24 cellular contexts compared by ENCODE assay signal in genomic region chr18:28366667-28367066, GRCh38.
DNase-seq lines count a peak whose midpoint lies in the region; ATAC-seq, FAIRE-seq and TF ChIP-seq lines count a peak whose summit lies in the region.
"Had no signal": no experiment of that assay in that cellular context is flagged by ENCODE, and none has a peak within 500 bp of the region (broad histone marks: within the 10 kb centered on the region; RNA-seq: fewer than 3 reads in every experiment).

No MANE protein-coding gene starts in this region.

- H3K9ac ChIP-seq in PC-3 (ENCODE audit: low read length), result no peak overlapping the region
- H3K9ac ChIP-seq: BLaER1 treated with 17β-estradiol and CSF1 and Interleukin-3, amounts not matched to agents 10 nM and 100 nM; GM23248 had no signal

- BruUV-seq in Calu3 (replicated peaks; lab: Mats Ljungman, UMichigan) (no TSS peak), PC-3 (replicated peaks; lab: Mats Ljungman, UMichigan) (no TSS peak)

- H4K20me1 ChIP-seq in PC-3 (ENCODE audit: low read length), result no peaks in the 10 kb centered on the region
- H4K20me1 ChIP-seq: BLaER1 treated with 17β-estradiol and CSF1 and Interleukin-3, amounts not matched to agents 10 nM and 100 nM had no signal

- peak overlapping the region; percentile 56; the same call in 1 of the 2 replicates for H3K4me2 ChIP-seq in PC-3 (ENCODE audit: low read length)
- H3K4me2 ChIP-seq: A549; BLaER1 treated with 17β-estradiol and CSF1 and Interleukin-3, amounts not matched to agents 10 nM and 100 nM had no signal

- FAIRE-seq in RCC 7860 (lab: Jason Lieb, UNC), result no peak
- FAIRE-seq: A549, G401.6, GM12892 had no signal

- no peaks in the 10 kb centered on the region for H3K9me2 ChIP-seq in PC-3 (replicated peaks; ENCODE audit: low read length)

- H3K9me3 Mint-ChIP-seq in Calu3 (ENCODE audit: low read depth, unreplicated experiment) (no peaks in the 10 kb centered on the region), HFFc6 (no peaks in the 10 kb centered on the region)
- H3K9me3 Mint-ChIP-seq in stimulated activated memory B cell treated with anti-CD40 and anti-IgM and Interleukin-4, amounts not matched to agents 10 μg/mL and 1 μg/mL and 100 μg/mL, for 72 hours, result peaks cover 8% of the 10 kb centered on the region
- H3K9me3 Mint-ChIP-seq: H9 had no signal

- intact Hi-C loops in Calu3 (cut with micrococcal nuclease; ENCODE audit: unreplicated experiment), result no loop called here
- intact Hi-C loops in PC-3 (cut with micrococcal nuclease), result loop anchor here (5.0 to 10.0 kb wide), 3 partner anchors 189 to 798 kb away; partner anchors contain the start of gene CDH2

- no peak overlapping the region for H3K4me3 ChIP-seq in PC-3 (ENCODE audit: low read length)
- H3K4me3 ChIP-seq: A549; BLaER1 treated with 17β-estradiol and CSF1 and Interleukin-3, amounts not matched to agents 10 nM and 100 nM; GM23248 had no signal

- H3K79me2 ChIP-seq in PC-3 (ENCODE audit: low read length), result no peaks in the 10 kb centered on the region

- no peak overlapping the region for H3K4me3 Mint-ChIP-seq in Calu3 (ENCODE audit: low read depth, unreplicated experiment)
- no peak overlapping the region for H3K4me3 Mint-ChIP-seq in HFFc6
- no peak overlapping the region for H3K4me3 Mint-ChIP-seq in stimulated activated memory B cell treated with anti-CD40 and anti-IgM and Interleukin-4, amounts not matched to agents 10 μg/mL and 1 μg/mL and 100 μg/mL, for 72 hours
- H3K4me3 Mint-ChIP-seq: CD14-positive monocyte; CD4-positive, alpha-beta T cell; CD8-positive, alpha-beta memory T cell; H9 had no signal

- H3F3A ChIP-seq in PC-3 (ENCODE audit: low read length, unreplicated experiment), result no peaks in the 10 kb centered on the region

- POLR2A ChIA-PET in PC-3 (lab: Charles Lee; ENCODE audit: unreplicated experiment), result no interaction called here

- H3K27ac Mint-ChIP-seq in Calu3 (ENCODE audit: unreplicated experiment), result peak overlapping the region; percentile 19
- no peak overlapping the region for H3K27ac Mint-ChIP-seq in HFFc6
- no peak overlapping the region for H3K27ac Mint-ChIP-seq in stimulated activated memory B cell treated with anti-CD40 and anti-IgM and Interleukin-4, amounts not matched to agents 10 μg/mL and 1 μg/mL and 100 μg/mL, for 72 hours
- H3K27ac Mint-ChIP-seq: CD14-positive monocyte; CD4-positive, alpha-beta T cell; CD8-positive, alpha-beta memory T cell had no signal

- no peaks in the 10 kb centered on the region for H3K9me3 ChIP-seq in PC-3 (ENCODE audit: low read length)
- H3K9me3 ChIP-seq: A549; BE2C; BLaER1 treated with 17β-estradiol and CSF1 and Interleukin-3, amounts not matched to agents 10 nM and 100 nM had no signal

- DNase-seq in NCI-H748 (lab: John Stamatoyannopoulos, UW; ENCODE audit: unreplicated experiment), result peak; percentile 13
- no peak for DNase-seq in NCI-H748 treated with DMSO at 0.1 percent for 48 hours (lab: John Stamatoyannopoulos, UW)
- no peak for DNase-seq in Calu3
- peak; percentile 14 for DNase-seq in DMS53 treated with DMSO at 0.1 percent for 48 hours (lab: John Stamatoyannopoulos, UW; ENCODE audit: unreplicated experiment)
- peak; percentile 81 for DNase-seq in PC-3
- no peak for DNase-seq in RCC 7860 (ENCODE audit: low spot score)
- DNase-seq in HFFc6, result no peak
- DNase-seq: 8988T; ACHN; AML-193; BE2C; CD4-positive, alpha-beta T cell; CD8-positive, alpha-beta memory T cell; DMS 273 treated with DMSO at 0.1 percent for 48 hours; DND-41; GM23248; H9 had no signal

- H3K4me1 Mint-ChIP-seq in Calu3 (ENCODE audit: low read depth, unreplicated experiment) (peaks cover 10% of the 10 kb centered on the region), HFFc6 (ENCODE audit: low read depth) (peaks cover 45% of the 10 kb centered on the region)
- no peaks in the 10 kb centered on the region for H3K4me1 Mint-ChIP-seq in stimulated activated memory B cell treated with anti-CD40 and anti-IgM and Interleukin-4, amounts not matched to agents 10 μg/mL and 1 μg/mL and 100 μg/mL, for 72 hours
- H3K4me1 Mint-ChIP-seq: CD14-positive monocyte; CD8-positive, alpha-beta memory T cell; H9 had no signal

- no peaks in the 10 kb centered on the region for H3K27me3 ChIP-seq in PC-3 (ENCODE audit: low read length)
- H3K27me3 ChIP-seq: BE2C; BLaER1 treated with 17β-estradiol and CSF1 and Interleukin-3, amounts not matched to agents 10 nM and 100 nM had no signal

- H2AFZ ChIP-seq in PC-3 (ENCODE audit: low read length), result no peak overlapping the region
- H2AFZ ChIP-seq: GM23248 had no signal

- peaks cover 23% of the 10 kb centered on the region for H3K4me1 ChIP-seq in PC-3 (ENCODE audit: insufficient read depth, low read length)
- H3K4me1 ChIP-seq: A549; BE2C; BLaER1 treated with 17β-estradiol and CSF1 and Interleukin-3, amounts not matched to agents 10 nM and 100 nM had no signal

- H3K36me3 Mint-ChIP-seq in Calu3 (ENCODE audit: insufficient read depth, unreplicated experiment) (no peaks in the 10 kb centered on the region), HFFc6 (ENCODE audit: low read depth) (no peaks in the 10 kb centered on the region)
- H3K36me3 Mint-ChIP-seq in stimulated activated memory B cell treated with anti-CD40 and anti-IgM and Interleukin-4, amounts not matched to agents 10 μg/mL and 1 μg/mL and 100 μg/mL, for 72 hours, result no peaks in the 10 kb centered on the region
- H3K36me3 Mint-ChIP-seq: CD14-positive monocyte; CD8-positive, alpha-beta memory T cell had no signal

- ATAC-seq in PC-3, result peak; percentile 65
- ATAC-seq in stimulated activated memory B cell treated with anti-CD40 and anti-IgM and Interleukin-4, amounts not matched to agents 10 μg/mL and 1 μg/mL and 100 μg/mL, for 72 hours, result no peak
- ATAC-seq: A549, HCT116 had no signal

- no peaks in the 10 kb centered on the region for H3K36me3 ChIP-seq in PC-3 (ENCODE audit: low read depth, low read length)
- H3K36me3 ChIP-seq: BE2C; BLaER1 treated with 17β-estradiol and CSF1 and Interleukin-3, amounts not matched to agents 10 nM and 100 nM had no signal

- H3K27ac ChIP-seq in PC-3 (ENCODE audit: low read length), result peak overlapping the region; percentile 53
- H3K27ac ChIP-seq: A549; BLaER1 treated with 17β-estradiol and CSF1 and Interleukin-3, amounts not matched to agents 10 nM and 100 nM; GM23248 had no signal

- TF ChIP-seq CTCF in Calu3 (IDR thresholded peaks at IDR 0.05; ENCODE audit: unreplicated experiment) (no peak), PC-3 (conservative IDR thresholded peaks at IDR 0.05; ENCODE audit: low read depth, low read length) (no peak), HFFc6 (IDR thresholded peaks at IDR 0.05) (no peak)

- CTCF ChIA-PET in Calu3 (lab: Charles Lee), result interaction anchor here (0.6 kb wide), 1 partner anchor 10 kb away, joined by 3 read pairs; no protein-coding TSS in a partner anchor
- CTCF ChIA-PET in PC-3 (lab: Charles Lee), result no interaction called here

- H3K27me3 Mint-ChIP-seq in Calu3 (ENCODE audit: unreplicated experiment) (no peaks in the 10 kb centered on the region), HFFc6 (ENCODE audit: insufficient read depth) (no peaks in the 10 kb centered on the region)
- no peaks in the 10 kb centered on the region for H3K27me3 Mint-ChIP-seq in stimulated activated memory B cell treated with anti-CD40 and anti-IgM and Interleukin-4, amounts not matched to agents 10 μg/mL and 1 μg/mL and 100 μg/mL, for 72 hours
- H3K27me3 Mint-ChIP-seq: CD4-positive, alpha-beta T cell; CD8-positive, alpha-beta memory T cell had no signal

Comparison
In these comparisons a context has a peak if more than half of its experiments do, and no peak if none do; other contexts are left out.
1. DNase-seq: peak in NCI-H748 (single experiment), DMS53 treated with DMSO at 0.1 percent for 48 hours (single experiment) and PC-3 (single experiment); none in NCI-H748 treated with DMSO at 0.1 percent for 48 hours (single experiment), Calu3 (single experiment), RCC 7860 (single experiment) and HFFc6 (single experiment).